Comparison of ENCODE assay signal across 40 cellular contexts in genomic region chr15:74822233-74822632, GRCh38. TPM values are rescaled to one million over a fixed set of nuclear protein-coding genes. Genes with fewer than 3 reads are reported as not detected.
"Had no signal": no experiment of that assay in that cellular context is flagged by ENCODE, and none has a peak within 500 bp of the region (broad histone marks: within the 10 kb centered on the region; RNA-seq: fewer than 3 reads in every experiment).

No MANE protein-coding gene starts in this region.

- H3K4me3 ChIP-seq: adrenal gland, body of pancreas, breast epithelium, cardiac muscle cell, colonic mucosa, esophagus squamous epithelium, gastroesophageal sphincter had no signal

- H3K36me3 ChIP-seq: adrenal gland, breast epithelium, cardiac muscle cell, colonic mucosa, esophagus squamous epithelium, gastroesophageal sphincter had no signal

- ATAC-seq: activated CD4-positive, alpha-beta T cell treated with anti-CD3 and anti-CD28 coated beads for 36 hours; activated CD8-positive, alpha-beta memory T cell treated with anti-CD3 and anti-CD28 coated beads, Interleukin-2, amount 10 ng/mL, durations not matched to agents 7 days and 5 days; activated CD8-positive, alpha-beta T cell treated with anti-CD3 and anti-CD28 coated beads, Interleukin-2, amount 10 ng/mL, durations not matched to agents 7 days and 5 days; activated naive CD8-positive, alpha-beta T cell treated with anti-CD3 and anti-CD28 coated beads, Interleukin-2, amount 50 U/mL, for 24 hours; body of pancreas; gastroesophageal sphincter; T-helper 17 cell had no signal

- H3K9me3 ChIP-seq: adrenal gland, body of pancreas, breast epithelium, colonic mucosa, esophagus squamous epithelium, gastroesophageal sphincter had no signal

- H3K27me3 ChIP-seq: adrenal gland had no signal

- DNase-seq: activated CD4-positive, alpha-beta memory T cell treated with anti-CD3 and anti-CD28 coated beads for 36 hours; activated CD4-positive, alpha-beta T cell treated with anti-CD3 and anti-CD28 coated beads for 36 hours; activated CD4-positive, alpha-beta T cell treated with anti-CD3 and anti-CD28 coated beads, Interleukin-2, amount 10 ng/mL, durations not matched to agents 24 days and 14 days; activated CD4-positive, CD25-positive, alpha-beta regulatory T cell; activated CD4-positive, CD25-positive, alpha-beta regulatory T cell treated with anti-CD3 and anti-CD28 coated beads, Interleukin-2, amount 50 U/mL, for 72 hours; activated CD8-positive, alpha-beta memory T cell treated with anti-CD3 and anti-CD28 coated beads, Interleukin-2, amount 10 ng/mL, durations not matched to agents 7 days and 5 days; activated CD8-positive, alpha-beta memory T cell treated with anti-CD3 and anti-CD28 coated beads, Interleukin-2, amount 50 U/mL, for 4 hours; activated CD8-positive, alpha-beta T cell treated with anti-CD3 and anti-CD28 coated beads, Interleukin-2, amount 10 ng/mL, durations not matched to agents 7 days and 5 days; activated effector memory CD4-positive, alpha-beta T cell treated with anti-CD3 and anti-CD28 coated beads, Interleukin-2, amount 50 U/mL, for 16 hours; activated naive CD4-positive, alpha-beta T cell treated with anti-CD3 and anti-CD28 coated beads for 36 hours; activated naive CD8-positive, alpha-beta T cell treated with anti-CD3 and anti-CD28 coated beads for 36 hours; activated naive CD8-positive, alpha-beta T cell treated with anti-CD3 and anti-CD28 coated beads, Interleukin-2, amount 50 U/mL, for 24 hours; activated T-cell treated with anti-CD3 and anti-CD28 coated beads, Interleukin-2, amount 50 U/mL, for 1 hour; activated T-cell treated with anti-CD3 and anti-CD28 coated beads, Interleukin-2, amount 50 U/mL, for 48 hours; adrenal gland; amygdala; aorta; body of pancreas; central memory CD4-positive, alpha-beta T cell; cerebellar nuclear complex; colonic mucosa; effector CD8-positive, alpha-beta T cell; esophagus squamous epithelium; foreskin melanocyte; head of caudate nucleus; T-helper 17 cell; T1000 had no signal

- H3K4me1 ChIP-seq: breast epithelium had no signal

- H3K27ac Mint-ChIP-seq: activated CD4-positive, alpha-beta memory T cell treated with anti-CD3 and anti-CD28 coated beads for 36 hours; activated CD4-positive, alpha-beta T cell treated with anti-CD3 and anti-CD28 coated beads for 36 hours; activated CD4-positive, alpha-beta T cell treated with anti-CD3 and anti-CD28 coated beads, Interleukin-2, amount 10 ng/mL, durations not matched to agents 24 days and 14 days; activated CD8-positive, alpha-beta memory T cell treated with anti-CD3 and anti-CD28 coated beads, Interleukin-2, amount 10 ng/mL, durations not matched to agents 7 days and 5 days; activated CD8-positive, alpha-beta T cell treated with anti-CD3 and anti-CD28 coated beads, Interleukin-2, amount 10 ng/mL, durations not matched to agents 7 days and 5 days; activated naive CD4-positive, alpha-beta T cell treated with anti-CD3 and anti-CD28 coated beads for 36 hours; activated naive CD4-positive, alpha-beta T cell treated with anti-CD3 and anti-CD28 coated beads, Interleukin-2, amount 50 U/mL, for 24 hours; activated naive CD8-positive, alpha-beta T cell treated with anti-CD3 and anti-CD28 coated beads for 36 hours; activated naive CD8-positive, alpha-beta T cell treated with anti-CD3 and anti-CD28 coated beads, Interleukin-2, amount 50 U/mL, for 24 hours; activated T-helper 1 cell treated with anti-CD3 and anti-CD28 coated beads, Interleukin-12 subunit alpha, Interleukin-12 subunit beta, Interleukin-2, Interleukin-4 antibody, amounts not matched to agents 30 ng/mL and 10 ng/mL and 1 ng/mL, durations not matched to agents 14 hours and 24 hours and 36 hours; activated T-helper 2 cell treated with anti-CD3 and anti-CD28 coated beads, Interferon-gamma antibody, Interleukin-2, Interleukin-4, amounts not matched to agents 10 μg/mL and 5 μg/mL and 100 μg/mL, durations not matched to agents 14 hours and 24 hours and 36 hours; T-helper 17 cell; T-helper 2 cell treated with Interferon-gamma antibody and Interleukin-4, amounts not matched to agents 5 μg/mL and 100 μg/mL, for 36 hours had no signal

- H3K36me3 Mint-ChIP-seq: activated CD4-positive, alpha-beta memory T cell treated with anti-CD3 and anti-CD28 coated beads for 36 hours; activated CD8-positive, alpha-beta memory T cell treated with anti-CD3 and anti-CD28 coated beads, Interleukin-2, amount 10 ng/mL, durations not matched to agents 7 days and 5 days; activated naive CD4-positive, alpha-beta T cell treated with anti-CD3 and anti-CD28 coated beads, Interleukin-2, amount 50 U/mL, for 24 hours; activated naive CD8-positive, alpha-beta T cell treated with anti-CD3 and anti-CD28 coated beads for 36 hours had no signal

- H3K9me3 Mint-ChIP-seq: activated CD4-positive, alpha-beta memory T cell treated with anti-CD3 and anti-CD28 coated beads for 36 hours; activated CD4-positive, alpha-beta T cell treated with anti-CD3 and anti-CD28 coated beads, Interleukin-2, amount 10 ng/mL, durations not matched to agents 24 days and 14 days; activated naive CD4-positive, alpha-beta T cell treated with anti-CD3 and anti-CD28 coated beads for 36 hours; activated naive CD4-positive, alpha-beta T cell treated with anti-CD3 and anti-CD28 coated beads, Interleukin-2, amount 50 U/mL, for 24 hours; activated naive CD8-positive, alpha-beta T cell treated with anti-CD3 and anti-CD28 coated beads for 36 hours; activated naive CD8-positive, alpha-beta T cell treated with anti-CD3 and anti-CD28 coated beads, Interleukin-2, amount 50 U/mL, for 24 hours; activated T-helper 1 cell treated with anti-CD3 and anti-CD28 coated beads, Interleukin-12 subunit alpha, Interleukin-12 subunit beta, Interleukin-2, Interleukin-4 antibody, amounts not matched to agents 30 ng/mL and 10 ng/mL and 1 ng/mL, durations not matched to agents 14 hours and 24 hours and 36 hours; activated T-helper 2 cell treated with anti-CD3 and anti-CD28 coated beads, Interferon-gamma antibody, Interleukin-2, Interleukin-4, amounts not matched to agents 10 μg/mL and 5 μg/mL and 100 μg/mL, durations not matched to agents 14 hours and 24 hours and 36 hours; T-helper 2 cell treated with Interferon-gamma antibody and Interleukin-4, amounts not matched to agents 5 μg/mL and 100 μg/mL, for 36 hours had no signal

- H3K4me3 Mint-ChIP-seq: activated CD4-positive, alpha-beta memory T cell treated with anti-CD3 and anti-CD28 coated beads for 36 hours; activated CD4-positive, alpha-beta T cell treated with anti-CD3 and anti-CD28 coated beads for 36 hours; activated CD4-positive, alpha-beta T cell treated with anti-CD3 and anti-CD28 coated beads, Interleukin-2, amount 10 ng/mL, durations not matched to agents 24 days and 14 days; activated CD8-positive, alpha-beta memory T cell treated with anti-CD3 and anti-CD28 coated beads, Interleukin-2, amount 10 ng/mL, durations not matched to agents 7 days and 5 days; activated CD8-positive, alpha-beta T cell treated with anti-CD3 and anti-CD28 coated beads, Interleukin-2, amount 10 ng/mL, durations not matched to agents 7 days and 5 days; activated naive CD4-positive, alpha-beta T cell treated with anti-CD3 and anti-CD28 coated beads for 36 hours; activated naive CD4-positive, alpha-beta T cell treated with anti-CD3 and anti-CD28 coated beads, Interleukin-2, amount 50 U/mL, for 24 hours; activated naive CD8-positive, alpha-beta T cell treated with anti-CD3 and anti-CD28 coated beads for 36 hours; activated naive CD8-positive, alpha-beta T cell treated with anti-CD3 and anti-CD28 coated beads, Interleukin-2, amount 50 U/mL, for 24 hours; activated T-helper 1 cell treated with anti-CD3 and anti-CD28 coated beads, Interleukin-12 subunit alpha, Interleukin-12 subunit beta, Interleukin-2, Interleukin-4 antibody, amounts not matched to agents 30 ng/mL and 10 ng/mL and 1 ng/mL, durations not matched to agents 14 hours and 24 hours and 36 hours; T-helper 17 cell; T-helper 2 cell treated with Interferon-gamma antibody and Interleukin-4, amounts not matched to agents 5 μg/mL and 100 μg/mL, for 36 hours had no signal

- H3K27ac ChIP-seq: adrenal gland, body of pancreas, breast epithelium, cardiac muscle cell, colonic mucosa, epithelial cell of prostate, esophagus squamous epithelium, gastroesophageal sphincter had no signal

RNA-seq across cellular contexts. Expression of gene CPLX3, which starts 4.2 kb away (rescaled TPM):
- total RNA-seq: activated CD4-positive, alpha-beta memory T cell treated with anti-CD3 and anti-CD28 coated beads for 36 hours; activated CD8-positive, alpha-beta memory T cell treated with anti-CD3 and anti-CD28 coated beads for 36 hours; activated CD8-positive, alpha-beta T cell treated with anti-CD3 and anti-CD28 coated beads, Interleukin-2, amount 10 ng/mL, durations not matched to agents 7 days and 5 days; activated naive CD4-positive, alpha-beta T cell treated with anti-CD3 and anti-CD28 coated beads for 36 hours; aorta; body of pancreas; cardiac muscle cell; colonic mucosa; dermis microvascular lymphatic vessel endothelial cell; endothelial cell of umbilical vein; fibroblast of lung; fibroblast of villous mesenchyme; gastroesophageal sphincter had no signal

RNA-seq across cellular contexts. Expression of gene LMAN1L, which starts 9.6 kb away (rescaled TPM):
- total RNA-seq: activated CD4-positive, alpha-beta memory T cell treated with anti-CD3 and anti-CD28 coated beads for 36 hours; activated CD8-positive, alpha-beta memory T cell treated with anti-CD3 and anti-CD28 coated beads, Interleukin-2, amount 10 ng/mL, durations not matched to agents 7 days and 5 days; activated naive CD4-positive, alpha-beta T cell treated with anti-CD3 and anti-CD28 coated beads for 36 hours; body of pancreas; cardiac muscle cell; colonic mucosa; dermis microvascular lymphatic vessel endothelial cell; endothelial cell of umbilical vein; fibroblast of lung; fibroblast of villous mesenchyme had no signal
